Comparison of ENCODE assay signal across 8 cellular contexts in genomic region chr6:139373154-139373927, GRCh38. TPM values are rescaled to one million over a fixed set of nuclear protein-coding genes. Genes with fewer than 3 reads are reported as not detected.
A peak's percentile ranks its signal among the peaks of the same experiment; 100 is the strongest.
DNase-seq lines count a peak whose midpoint lies in the region; ATAC-seq and TF ChIP-seq lines count a peak whose summit lies in the region.

No MANE protein-coding gene starts in this region.

- peaks cover 50% of the 10 kb centered on the region for H3K4me1 Mint-ChIP-seq in chondrocyte (ENCODE audit: low read depth)

- peak overlapping the region; percentile 98 for H3K27ac Mint-ChIP-seq in chondrocyte (ENCODE audit: unreplicated experiment)

- CTCF ChIA-PET in HEK293 (lab: Yijun Ruan, JAX) = interaction anchor here (0.6 to 1.7 kb wide), 7 partner anchors 287 to 550 kb away, joined by 3 to 5 read pairs (median 3); no protein-coding TSS in a partner anchor

- H3K4me3 ChIP-seq in HEK293 (ENCODE audit: low read depth, low read length) (peak overlapping the region; percentile 79), left lung (peak overlapping the region; percentile 88 to 97)

- H3K27ac ChIP-seq in HEK293 (ENCODE audit: extremely low read depth, low read depth, low read length) (peak overlapping the region; percentile 94), left lung (peak overlapping the region; percentile 97 to 99)

- TF ChIP-seq CTCF in GM10266 (IDR thresholded peaks at IDR 0.05; ENCODE audit: control insufficient read depth, insufficient read depth, low read depth, missing control alignments) (peak; percentile 53), HEK293 (tag by site-specific recombination; IDR thresholded peaks at IDR 0.05) (peak; percentile 78), chondrocyte (IDR thresholded peaks at IDR 0.05) (peak; percentile 35), left lung (IDR thresholded peaks at IDR 0.05) (peak; percentile 11 to 45)

- no peaks in the 10 kb centered on the region for H3K9me3 Mint-ChIP-seq in chondrocyte (ENCODE audit: low read depth)

- H3K36me3 Mint-ChIP-seq in chondrocyte (ENCODE audit: low read depth) = peaks cover 29% of the 10 kb centered on the region

- no peaks in the 10 kb centered on the region for H3K27me3 ChIP-seq in left lung

- peak; percentile 4 for ATAC-seq in left lung

- peak overlapping the region; percentile 98 for H3K4me3 Mint-ChIP-seq in chondrocyte (ENCODE audit: unreplicated experiment)

- POLR2A ChIA-PET in HEK293 (lab: Yijun Ruan, JAX) = interaction anchor here (0.8 to 8.1 kb wide), 68 partner anchors 9 to 1065 kb away, joined by 3 to 141 read pairs (median 6); partner anchors contain the start of genes CCDC28A and TXLNB

- H3K9me3 ChIP-seq in HEK293 (ENCODE audit: control insufficient read depth, insufficient read depth, low read depth, low read length) (no peaks in the 10 kb centered on the region), left lung (no peaks in the 10 kb centered on the region)

- peaks cover 0 to 25% of the 10 kb centered on the region in 2 experiments; a peak in 1 of 3 replicates for H3K36me3 ChIP-seq in HEK293 (ENCODE audit: control insufficient read depth in 2 of 2, insufficient read depth in 1 of 2, low read length in 2 of 2)
- H3K36me3 ChIP-seq in left lung = peaks cover 6% of the 10 kb centered on the region in 2 donors

- H3K27me3 Mint-ChIP-seq in chondrocyte (ENCODE audit: low read depth) = no peaks in the 10 kb centered on the region

- H3K4me1 ChIP-seq in HEK293 (ENCODE audit: control insufficient read depth, insufficient read depth, low read length) (peaks cover 32% of the 10 kb centered on the region), left lung (peaks cover 26 to 51% of the 10 kb centered on the region in 2 donors)

- peak; percentile 51 for DNase-seq in GM10266 (ENCODE audit: extremely low spot score)
- peak; percentile 53 for DNase-seq in NCI-H146 treated with DMSO at 0.1 percent for 48 hours (lab: John Stamatoyannopoulos, UW; ENCODE audit: unreplicated experiment)
- peak; percentile 42 to 43 for DNase-seq in activated CD4-positive, alpha-beta T cell treated with anti-CD3 and anti-CD28 coated beads for 24 hours (ENCODE audit: low read depth in 2 of 2)
- no peak for DNase-seq in chondrocyte (ENCODE audit: low spot score)
- DNase-seq in left lung = peak; percentile 67 to 95
- peak; percentile 53 to 65 for DNase-seq in stimulated activated CD4-positive, alpha-beta T cell treated with anti-CD3 and anti-CD28 coated beads, Interleukin-2, amount 100 ng/mL, for 48 hours
- DNase-seq in cerebellar nuclear complex (lab: John Stamatoyannopoulos, UW) = no peak

- intact Hi-C loops in left lung (cut with DNase I) = no loop called here

TF ChIP-seq in HEK293, 187 proteins besides CTCF, POLR2A, EP300 and RAD21 (continues in another document):
- peak; percentile 66 for TF ChIP-seq ZNF660 (tag by site-specific recombination; IDR thresholded peaks at IDR 0.05)
- 0 out of 2 replicates have a peak, but pooled peaks have one; percentile 34 for TF ChIP-seq OSR2 (tag by site-specific recombination; IDR thresholded peaks at IDR 0.05)
- TF ChIP-seq TSHZ1 (tag by site-specific recombination; IDR thresholded peaks at IDR 0.05; ENCODE audit: borderline replicate concordance) = no peak
- peak; percentile 75; the same call in 1 of the 2 replicates for TF ChIP-seq PATZ1 (tag by site-specific recombination; IDR thresholded peaks at IDR 0.05)
- peak; percentile 88 for TF ChIP-seq ZBTB44 (tag by site-specific recombination; IDR thresholded peaks at IDR 0.05)
- peak; percentile 84 for TF ChIP-seq ZBTB26 (tag by site-specific recombination; optimal IDR thresholded peaks at IDR 0.05)
- peak; percentile 80 for TF ChIP-seq ZIC2 (tag by site-specific recombination; IDR thresholded peaks at IDR 0.05)
- TF ChIP-seq HIC1 (tag by site-specific recombination; IDR thresholded peaks at IDR 0.05) = peak; percentile 86

RNA-seq across cellular contexts. Expression of gene CITED2, which starts 1.1 kb away (rescaled TPM):
- total RNA-seq in chondrocyte = 144 to 233 TPM (median 228 TPM) in 3 replicates
- 100 to 1,000 TPM; 142 to 321 TPM for total RNA-seq in left lung

Comparison
In these comparisons a context has a peak if more than half of its experiments do, and no peak if none do; other contexts are left out.
1. DNase-seq: peak in GM10266 (single experiment), NCI-H146 treated with DMSO at 0.1 percent for 48 hours (single experiment), activated CD4-positive, alpha-beta T cell treated with anti-CD3 and anti-CD28 coated beads for 24 hours (2 of 2), left lung (2 of 2) and stimulated activated CD4-positive, alpha-beta T cell treated with anti-CD3 and anti-CD28 coated beads, Interleukin-2, amount 100 ng/mL, for 48 hours (2 of 2); none in chondrocyte (single experiment) and cerebellar nuclear complex (0 of 2).
2. CTCF ChIP-seq: peak in every context shown above with its lines; median percentile 78 in HEK293; 53 in GM10266; 35 in chondrocyte; 28 in left lung.